20 cellular contexts compared by ENCODE assay signal in genomic region chr4:163157157-163157556, GRCh38. TPM values are rescaled to one million over a fixed set of nuclear protein-coding genes. Genes with fewer than 3 reads are reported as not detected.
DNase-seq lines count a peak whose midpoint lies in the region; TF ChIP-seq lines count a peak whose summit lies in the region.
"Had no signal": no experiment of that assay in that cellular context is flagged by ENCODE, and none has a peak within 500 bp of the region (broad histone marks: within the 10 kb centered on the region; RNA-seq: fewer than 3 reads in every experiment).

No MANE protein-coding gene starts in this region.

- no peak overlapping the region for H3K4me3 ChIP-seq in astrocyte of the spinal cord (ENCODE audit: low read depth, low read length)
- no peak overlapping the region for H3K4me3 ChIP-seq in fibroblast of the aortic adventitia (ENCODE audit: low read depth, low read length)
- H3K4me3 ChIP-seq in uterus = no peak overlapping the region
- H3K4me3 ChIP-seq: HAP-1, upper lobe of left lung had no signal

- TF ChIP-seq POLR2A in uterus (IDR thresholded peaks at IDR 0.05) = no peak

- peak overlapping the region; percentile 37 for H3K27ac Mint-ChIP-seq in activated naive CD4-positive, alpha-beta T cell treated with anti-CD3 and anti-CD28 coated beads, Interleukin-2, amount 50 U/mL, for 24 hours
- no peak overlapping the region for H3K27ac Mint-ChIP-seq in activated naive CD4-positive, alpha-beta T cell treated with anti-CD3 and anti-CD28 coated beads, Interleukin-2, amount 10 ng/mL, durations not matched to agents 7 days and 5 days
- H3K27ac Mint-ChIP-seq in type B pancreatic cell = peak overlapping the region; percentile 50
- H3K27ac Mint-ChIP-seq in activated T-helper 1 cell treated with anti-CD3 and anti-CD28 coated beads, Interleukin-12 subunit alpha, Interleukin-12 subunit beta, Interleukin-2, Interleukin-4 antibody, amounts not matched to agents 30 ng/mL and 10 ng/mL and 1 ng/mL, durations not matched to agents 14 hours and 24 hours and 36 hours = no peak overlapping the region
- H3K27ac Mint-ChIP-seq: stimulated activated memory B cell treated with anti-CD40 and anti-IgM and Interleukin-4, amounts not matched to agents 10 μg/mL and 1 μg/mL and 100 μg/mL, for 72 hours had no signal

- in situ Hi-C loops in astrocyte of the spinal cord (cut with HindIII; ENCODE audit: low sequenced_read_pairs) = no loop called here

- peaks cover 0 to 4% of the 10 kb centered on the region in 2 donors for H3K4me1 ChIP-seq in uterus

- CTCF ChIA-PET in activated naive CD4-positive, alpha-beta T cell treated with anti-CD3 and anti-CD28 coated beads, Interleukin-2, amount 10 ng/mL, durations not matched to agents 7 days and 5 days (lab: Charles Lee) = interaction anchor here (1.0 kb wide), 1 partner anchor 389 kb away, joined by 3 read pairs; no protein-coding TSS in a partner anchor

- H3K9me3 Mint-ChIP-seq in activated naive CD4-positive, alpha-beta T cell treated with anti-CD3 and anti-CD28 coated beads, Interleukin-2, amount 50 U/mL, for 24 hours = no peaks in the 10 kb centered on the region
- H3K9me3 Mint-ChIP-seq in activated naive CD4-positive, alpha-beta T cell treated with anti-CD3 and anti-CD28 coated beads, Interleukin-2, amount 10 ng/mL, durations not matched to agents 7 days and 5 days = peaks cover 3% of the 10 kb centered on the region
- peaks cover 3% of the 10 kb centered on the region for H3K9me3 Mint-ChIP-seq in type B pancreatic cell
- no peaks in the 10 kb centered on the region for H3K9me3 Mint-ChIP-seq in activated T-helper 1 cell treated with anti-CD3 and anti-CD28 coated beads, Interleukin-12 subunit alpha, Interleukin-12 subunit beta, Interleukin-2, Interleukin-4 antibody, amounts not matched to agents 30 ng/mL and 10 ng/mL and 1 ng/mL, durations not matched to agents 14 hours and 24 hours and 36 hours
- H3K9me3 Mint-ChIP-seq: central memory CD8-positive, alpha-beta T cell; stimulated activated memory B cell treated with anti-CD40 and anti-IgM and Interleukin-4, amounts not matched to agents 10 μg/mL and 1 μg/mL and 100 μg/mL, for 72 hours had no signal

- no peaks in the 10 kb centered on the region for H3K9me3 ChIP-seq in uterus
- H3K9me3 ChIP-seq: HAP-1, upper lobe of left lung had no signal

- H3K36me3 ChIP-seq in uterus = no peaks in the 10 kb centered on the region

- H3K4me1 Mint-ChIP-seq in activated naive CD4-positive, alpha-beta T cell treated with anti-CD3 and anti-CD28 coated beads, Interleukin-2, amount 50 U/mL, for 24 hours = peaks cover 67% of the 10 kb centered on the region
- peaks cover 2% of the 10 kb centered on the region for H3K4me1 Mint-ChIP-seq in activated naive CD4-positive, alpha-beta T cell treated with anti-CD3 and anti-CD28 coated beads, Interleukin-2, amount 10 ng/mL, durations not matched to agents 7 days and 5 days
- peaks cover 6% of the 10 kb centered on the region for H3K4me1 Mint-ChIP-seq in type B pancreatic cell (ENCODE audit: unreplicated experiment)
- H3K4me1 Mint-ChIP-seq in activated T-helper 1 cell treated with anti-CD3 and anti-CD28 coated beads, Interleukin-12 subunit alpha, Interleukin-12 subunit beta, Interleukin-2, Interleukin-4 antibody, amounts not matched to agents 30 ng/mL and 10 ng/mL and 1 ng/mL, durations not matched to agents 14 hours and 24 hours and 36 hours (ENCODE audit: low read depth) = peaks cover 26% of the 10 kb centered on the region
- H3K4me1 Mint-ChIP-seq: neural crest cell had no signal

- no peak overlapping the region for H3K4me3 Mint-ChIP-seq in activated naive CD4-positive, alpha-beta T cell treated with anti-CD3 and anti-CD28 coated beads, Interleukin-2, amount 50 U/mL, for 24 hours
- H3K4me3 Mint-ChIP-seq in activated naive CD4-positive, alpha-beta T cell treated with anti-CD3 and anti-CD28 coated beads, Interleukin-2, amount 10 ng/mL, durations not matched to agents 7 days and 5 days = no peak overlapping the region
- H3K4me3 Mint-ChIP-seq in type B pancreatic cell = no peak overlapping the region
- H3K4me3 Mint-ChIP-seq in activated T-helper 1 cell treated with anti-CD3 and anti-CD28 coated beads, Interleukin-12 subunit alpha, Interleukin-12 subunit beta, Interleukin-2, Interleukin-4 antibody, amounts not matched to agents 30 ng/mL and 10 ng/mL and 1 ng/mL, durations not matched to agents 14 hours and 24 hours and 36 hours = no peak overlapping the region
- H3K4me3 Mint-ChIP-seq: central memory CD8-positive, alpha-beta T cell; neural crest cell; stimulated activated memory B cell treated with anti-CD40 and anti-IgM and Interleukin-4, amounts not matched to agents 10 μg/mL and 1 μg/mL and 100 μg/mL, for 72 hours had no signal

- no peaks in the 10 kb centered on the region for H3K27me3 Mint-ChIP-seq in activated naive CD4-positive, alpha-beta T cell treated with anti-CD3 and anti-CD28 coated beads, Interleukin-2, amount 50 U/mL, for 24 hours
- no peaks in the 10 kb centered on the region for H3K27me3 Mint-ChIP-seq in activated naive CD4-positive, alpha-beta T cell treated with anti-CD3 and anti-CD28 coated beads, Interleukin-2, amount 10 ng/mL, durations not matched to agents 7 days and 5 days
- H3K27me3 Mint-ChIP-seq in type B pancreatic cell = no peaks in the 10 kb centered on the region
- H3K27me3 Mint-ChIP-seq in activated T-helper 1 cell treated with anti-CD3 and anti-CD28 coated beads, Interleukin-12 subunit alpha, Interleukin-12 subunit beta, Interleukin-2, Interleukin-4 antibody, amounts not matched to agents 30 ng/mL and 10 ng/mL and 1 ng/mL, durations not matched to agents 14 hours and 24 hours and 36 hours (ENCODE audit: insufficient read depth) = no peaks in the 10 kb centered on the region
- H3K27me3 Mint-ChIP-seq: central memory CD8-positive, alpha-beta T cell; stimulated activated memory B cell treated with anti-CD40 and anti-IgM and Interleukin-4, amounts not matched to agents 10 μg/mL and 1 μg/mL and 100 μg/mL, for 72 hours had no signal

- intact Hi-C loops in uterus (cut with DNase I; ENCODE audit: low total_unique reads) = no loop called here
- intact Hi-C loops in activated T-helper 1 cell treated with anti-CD3 and anti-CD28 coated beads, Interleukin-12 subunit alpha, Interleukin-12 subunit beta, Interleukin-2, Interleukin-4 antibody, amounts not matched to agents 30 ng/mL and 10 ng/mL and 1 ng/mL, durations not matched to agents 14 hours and 24 hours and 36 hours (cut with micrococcal nuclease) = no loop called here

- peaks cover 30% of the 10 kb centered on the region for H3K36me3 Mint-ChIP-seq in activated naive CD4-positive, alpha-beta T cell treated with anti-CD3 and anti-CD28 coated beads, Interleukin-2, amount 50 U/mL, for 24 hours
- peaks cover 31% of the 10 kb centered on the region for H3K36me3 Mint-ChIP-seq in activated naive CD4-positive, alpha-beta T cell treated with anti-CD3 and anti-CD28 coated beads, Interleukin-2, amount 10 ng/mL, durations not matched to agents 7 days and 5 days
- peaks cover 31% of the 10 kb centered on the region for H3K36me3 Mint-ChIP-seq in type B pancreatic cell
- peaks cover 30% of the 10 kb centered on the region for H3K36me3 Mint-ChIP-seq in activated T-helper 1 cell treated with anti-CD3 and anti-CD28 coated beads, Interleukin-12 subunit alpha, Interleukin-12 subunit beta, Interleukin-2, Interleukin-4 antibody, amounts not matched to agents 30 ng/mL and 10 ng/mL and 1 ng/mL, durations not matched to agents 14 hours and 24 hours and 36 hours (ENCODE audit: low read depth)

- H3K27ac ChIP-seq in uterus = no peak overlapping the region
- H3K27ac ChIP-seq: KMS-11, upper lobe of left lung, VCaP had no signal

- TF ChIP-seq CTCF in astrocyte of the spinal cord (IDR thresholded peaks at IDR 0.05; ENCODE audit: low read depth, low read length) (no peak), fibroblast of the aortic adventitia (IDR thresholded peaks at IDR 0.05; ENCODE audit: insufficient read depth, low read length) (no peak), type B pancreatic cell (conservative IDR thresholded peaks at IDR 0.05) (no peak), uterus (IDR thresholded peaks at IDR 0.05) (no peak)

- no peaks in the 10 kb centered on the region for H3K27me3 ChIP-seq in uterus
- H3K27me3 ChIP-seq: upper lobe of left lung had no signal

- no peak for DNase-seq in activated naive CD4-positive, alpha-beta T cell treated with anti-CD3 and anti-CD28 coated beads, Interleukin-2, amount 10 ng/mL, durations not matched to agents 7 days and 5 days
- DNase-seq in astrocyte of the spinal cord (ENCODE audit: low read depth, low spot score) (peak; percentile 83), fibroblast of the aortic adventitia (ENCODE audit: low read depth) (peak; percentile 49), type B pancreatic cell (ENCODE audit: extremely low spot score, unreplicated experiment) (no peak), uterus (no peak), midbrain (lab: John Stamatoyannopoulos, UW) (no peak)
- no peak for DNase-seq in activated T-helper 1 cell treated with anti-CD3 and anti-CD28 coated beads, Interleukin-12 subunit alpha, Interleukin-12 subunit beta, Interleukin-2, Interleukin-4 antibody, amounts not matched to agents 30 ng/mL and 10 ng/mL and 1 ng/mL, durations not matched to agents 14 hours and 24 hours and 36 hours (ENCODE audit: low spot score)
- DNase-seq: activated gamma-delta T cell treated with Interleukin-2 at 50 U/mL for 16 hours, COR-L47, hypothalamus, NCI-H510A treated with DMSO at 0.1 percent for 48 hours, PC-3, upper lobe of left lung had no signal

RNA-seq across cellular contexts. Expression of gene NAF1, which starts 9.5 kb away (rescaled TPM):
- 8.7 and 15.8 TPM in 2 replicates for total RNA-seq in fibroblast of the aortic adventitia (ENCODE audit: low replicate concordance)
- total RNA-seq in type B pancreatic cell (ENCODE audit: low replicate concordance) = 20.0 and 23.3 TPM in 2 replicates
- 10 to 100 TPM; 14.9 to 34.8 (median 25.3) TPM for total RNA-seq in uterus
- total RNA-seq in activated T-helper 1 cell treated with anti-CD3 and anti-CD28 coated beads, Interleukin-12 subunit alpha, Interleukin-12 subunit beta, Interleukin-2, Interleukin-4 antibody, amounts not matched to agents 30 ng/mL and 10 ng/mL and 1 ng/mL, durations not matched to agents 14 hours and 24 hours and 36 hours = 39.7 and 43.8 TPM in 2 replicates

Comparison
In these comparisons a context has a peak if more than half of its experiments do, and no peak if none do; other contexts are left out.
1. H3K27ac Mint-ChIP-seq: peak in activated naive CD4-positive, alpha-beta T cell treated with anti-CD3 and anti-CD28 coated beads, Interleukin-2, amount 50 U/mL, for 24 hours (single experiment) and type B pancreatic cell (single experiment); none in activated naive CD4-positive, alpha-beta T cell treated with anti-CD3 and anti-CD28 coated beads, Interleukin-2, amount 10 ng/mL, durations not matched to agents 7 days and 5 days (single experiment) and activated T-helper 1 cell treated with anti-CD3 and anti-CD28 coated beads, Interleukin-12 subunit alpha, Interleukin-12 subunit beta, Interleukin-2, Interleukin-4 antibody, amounts not matched to agents 30 ng/mL and 10 ng/mL and 1 ng/mL, durations not matched to agents 14 hours and 24 hours and 36 hours (single experiment).
2. DNase-seq: peak in astrocyte of the spinal cord (single experiment) and fibroblast of the aortic adventitia (single experiment); none in activated naive CD4-positive, alpha-beta T cell treated with anti-CD3 and anti-CD28 coated beads, Interleukin-2, amount 10 ng/mL, durations not matched to agents 7 days and 5 days (single experiment), type B pancreatic cell (single experiment), uterus (0 of 2), midbrain (single experiment) and activated T-helper 1 cell treated with anti-CD3 and anti-CD28 coated beads, Interleukin-12 subunit alpha, Interleukin-12 subunit beta, Interleukin-2, Interleukin-4 antibody, amounts not matched to agents 30 ng/mL and 10 ng/mL and 1 ng/mL, durations not matched to agents 14 hours and 24 hours and 36 hours (single experiment).